Comparison of ENCODE assay signal across 24 cellular contexts in genomic region chr7:54339074-54339473, GRCh38.
DNase-seq lines count a peak whose midpoint lies in the region; FAIRE-seq and TF ChIP-seq lines count a peak whose summit lies in the region.
"Had no signal": no experiment of that assay in that cellular context is flagged by ENCODE, and none has a peak within 500 bp of the region (broad histone marks: within the 10 kb centered on the region; RNA-seq: fewer than 3 reads in every experiment).

No MANE protein-coding gene starts in this region.

- H3K4me3 ChIP-seq in cardiac fibroblast (replicated peaks in 1 of 2; ENCODE audit: low read depth in 2 of 2, low read length in 2 of 2) (no peak overlapping the region), hepatocyte (no peak overlapping the region)
- H3K4me3 ChIP-seq: HAP-1, lung, Peyer's patch, right lobe of liver, thoracic aorta had no signal

- no peaks in the 10 kb centered on the region for H3K9me2 ChIP-seq in hepatocyte (replicated peaks; ENCODE audit: insufficient read depth)

- peaks cover 4% of the 10 kb centered on the region for H3K27me3 Mint-ChIP-seq in type B pancreatic cell
- H3K27me3 Mint-ChIP-seq: activated T-cell treated with anti-CD3 and anti-CD28 coated beads, Interleukin-2, amount 50 U/mL, for 24 hours; stimulated activated naive B cell treated with anti-CD40 and anti-IgM and Interleukin-4, amounts not matched to agents 10 μg/mL and 1 μg/mL and 100 μg/mL, for 72 hours had no signal

- H3K27ac ChIP-seq in hepatocyte: no peak overlapping the region
- H3K27ac ChIP-seq: Peyer's patch, right lobe of liver, thoracic aorta had no signal

- H3K4me1 ChIP-seq in hepatocyte (ENCODE audit: insufficient read depth): no peaks in the 10 kb centered on the region
- H3K4me1 ChIP-seq: HAP-1, Peyer's patch, right lobe of liver had no signal

- H4K20me1 ChIP-seq in hepatocyte (ENCODE audit: insufficient read depth, poor library complexity, severe bottlenecking): no peaks in the 10 kb centered on the region

- H3K9me3 ChIP-seq in hepatocyte (ENCODE audit: low read depth): no peaks in the 10 kb centered on the region
- H3K9me3 ChIP-seq: HAP-1, Peyer's patch, right lobe of liver, thoracic aorta had no signal

- no peak overlapping the region for H2AFZ ChIP-seq in hepatocyte

- WGBS in hepatocyte (ENCODE audit: low lambda C conversion rate, missing lambda C conversion rate): 54% methylated on average over 4 of the region's 4 CpGs

- DNase-seq in NAMALWA (ENCODE audit: low spot score) (peak; percentile 19), cardiac fibroblast (ENCODE audit: low read depth in 2 of 2) (peak; percentile 14 to 75), hepatocyte (ENCODE audit: low spot score) (peak; percentile 33), type B pancreatic cell (ENCODE audit: extremely low spot score, unreplicated experiment) (no peak), GM19239 (ENCODE audit: insufficient read length, low spot score) (no peak), COLO668 (lab: John Stamatoyannopoulos, UW; ENCODE audit: unreplicated experiment) (no peak), GM03348 (ENCODE audit: low spot score) (no peak)
- DNase-seq: activated CD8-positive, alpha-beta T cell treated with anti-CD3 and anti-CD28 coated beads, Interleukin-2, amount 10 ng/mL, durations not matched to agents 7 days and 5 days; activated naive CD4-positive, alpha-beta T cell treated with anti-CD3 and anti-CD28 coated beads for 36 hours; activated T-cell treated with anti-CD3 and anti-CD28 coated beads, Interleukin-2, amount 50 U/mL, for 24 hours; anterior cingulate cortex; DND-41; effector CD4-positive, alpha-beta T cell; Karpas-422; NCI-H1092; NCI-H2081; NCI-H446 treated with DMSO at 0.1 percent for 48 hours; Peyer's patch; right lobe of liver; stimulated activated CD4-positive, alpha-beta T cell treated with anti-CD3 and anti-CD28 coated beads, Interleukin-2, amount 100 ng/mL, for 24 hours; stimulated activated naive B cell treated with anti-CD40 and anti-IgM and Interleukin-4, amounts not matched to agents 10 μg/mL and 1 μg/mL and 100 μg/mL, for 72 hours had no signal

- peaks cover 5% of the 10 kb centered on the region for H3K4me1 Mint-ChIP-seq in type B pancreatic cell (ENCODE audit: unreplicated experiment)
- H3K4me1 Mint-ChIP-seq: stimulated activated naive B cell treated with anti-CD40 and anti-IgM and Interleukin-4, amounts not matched to agents 10 μg/mL and 1 μg/mL and 100 μg/mL, for 72 hours had no signal

- no peaks in the 10 kb centered on the region for H3K36me3 ChIP-seq in hepatocyte (replicated peaks; ENCODE audit: insufficient read depth, low read depth)
- H3K36me3 ChIP-seq: HAP-1, Peyer's patch, right lobe of liver, thoracic aorta had no signal

- TF ChIP-seq CTCF in cardiac fibroblast (IDR thresholded peaks at IDR 0.05; ENCODE audit: low read depth, low read length) (no peak), hepatocyte (IDR thresholded peaks at IDR 0.05; ENCODE audit: poor library complexity) (no peak), type B pancreatic cell (conservative IDR thresholded peaks at IDR 0.05) (no peak)

- H3K4me3 Mint-ChIP-seq in type B pancreatic cell: peak overlapping the region; percentile 4
- H3K4me3 Mint-ChIP-seq: activated CD8-positive, alpha-beta T cell treated with anti-CD3 and anti-CD28 coated beads, Interleukin-2, amount 10 ng/mL, durations not matched to agents 7 days and 5 days; activated naive CD4-positive, alpha-beta T cell treated with anti-CD3 and anti-CD28 coated beads for 36 hours; activated T-cell treated with anti-CD3 and anti-CD28 coated beads, Interleukin-2, amount 50 U/mL, for 24 hours; stimulated activated naive B cell treated with anti-CD40 and anti-IgM and Interleukin-4, amounts not matched to agents 10 μg/mL and 1 μg/mL and 100 μg/mL, for 72 hours had no signal

- H3K27ac Mint-ChIP-seq in type B pancreatic cell: no peak overlapping the region
- H3K27ac Mint-ChIP-seq: activated CD8-positive, alpha-beta T cell treated with anti-CD3 and anti-CD28 coated beads, Interleukin-2, amount 10 ng/mL, durations not matched to agents 7 days and 5 days; activated naive CD4-positive, alpha-beta T cell treated with anti-CD3 and anti-CD28 coated beads for 36 hours; activated T-cell treated with anti-CD3 and anti-CD28 coated beads, Interleukin-2, amount 50 U/mL, for 24 hours; stimulated activated naive B cell treated with anti-CD40 and anti-IgM and Interleukin-4, amounts not matched to agents 10 μg/mL and 1 μg/mL and 100 μg/mL, for 72 hours had no signal

- peaks cover 6% of the 10 kb centered on the region for H3K9me3 Mint-ChIP-seq in type B pancreatic cell

- no peaks in the 10 kb centered on the region for H3K79me2 ChIP-seq in hepatocyte

- peak overlapping the region; percentile 15 for H3K4me2 ChIP-seq in hepatocyte

- no peak for FAIRE-seq in GM19239 (lab: Jason Lieb, UNC)

- no peaks in the 10 kb centered on the region for H3K27me3 ChIP-seq in hepatocyte
- H3K27me3 ChIP-seq: Peyer's patch, right lobe of liver had no signal

- no peaks in the 10 kb centered on the region for H3K36me3 Mint-ChIP-seq in type B pancreatic cell
- H3K36me3 Mint-ChIP-seq: stimulated activated naive B cell treated with anti-CD40 and anti-IgM and Interleukin-4, amounts not matched to agents 10 μg/mL and 1 μg/mL and 100 μg/mL, for 72 hours had no signal

Comparison
In these comparisons a context has a peak if more than half of its experiments do, and no peak if none do; other contexts are left out.
1. DNase-seq: peak in NAMALWA (single experiment), cardiac fibroblast (2 of 2) and hepatocyte (single experiment); none in type B pancreatic cell (single experiment), GM19239 (single experiment), COLO668 (single experiment) and GM03348 (single experiment).